In the genomic region with DNA sequence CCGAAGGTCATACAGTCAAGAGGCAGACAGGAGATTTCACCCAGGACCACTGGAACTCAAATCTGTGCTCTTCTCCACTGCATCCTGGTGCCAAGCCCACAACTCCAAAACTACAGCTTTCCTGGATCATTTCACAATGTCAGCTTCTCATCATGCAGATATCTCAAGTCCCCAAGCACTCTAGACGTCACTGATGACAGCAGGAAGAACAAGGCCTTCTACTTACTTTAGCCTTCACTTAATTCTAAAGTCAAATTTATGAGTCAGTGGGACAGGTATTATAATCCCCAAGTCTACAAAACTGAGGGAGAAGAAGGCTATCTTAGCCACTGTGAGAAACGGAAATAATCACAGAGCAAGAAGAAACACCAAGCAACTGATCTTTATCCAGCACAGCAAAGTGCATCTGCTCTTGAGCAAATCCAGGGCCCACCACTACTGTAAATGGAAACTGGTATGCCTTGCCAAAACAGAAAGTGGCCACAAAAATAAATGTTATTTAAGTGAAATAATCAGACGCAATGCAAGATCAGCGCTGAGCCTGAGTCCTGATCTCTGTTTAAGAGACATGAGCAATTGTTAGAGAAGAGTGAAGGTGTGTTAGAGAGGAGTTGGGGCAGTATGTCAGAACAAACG, we compare ENCODE assay signal across 7 cellular contexts. TPM values are rescaled to one million over a fixed set of nuclear protein-coding genes. Genes with fewer than 3 reads are reported as not detected.
DNase-seq lines count a peak whose midpoint lies in the region; ATAC-seq and TF ChIP-seq lines count a peak whose summit lies in the region.

No MANE protein-coding gene starts in this region.

- no peaks in the 10 kb centered on the region; the same call in 1 of the 2 replicates for H3K36me3 ChIP-seq in H7 (replicated peaks; ENCODE audit: control insufficient read depth, insufficient read depth, low read length)
- peaks cover 16 to 21% of the 10 kb centered on the region in 2 experiments for H3K36me3 ChIP-seq in SK-N-SH (replicated peaks in 1 of 2; ENCODE audit: control insufficient read depth in 1 of 2, insufficient read depth in 2 of 2, low read length in 1 of 2)
- peaks cover 0 to 19% (median 5%) of the 10 kb centered on the region in 6 donors for H3K36me3 ChIP-seq in spleen
- H3K36me3 ChIP-seq in mucosa of descending colon (ENCODE audit: low read depth): no peaks in the 10 kb centered on the region

- intact Hi-C loops in spleen (cut with DNase I; ENCODE audit: low total_unique reads) (no loop called here), mucosa of descending colon (cut with DNase I, micrococcal nuclease) (no loop called here)

- ATAC-seq in mucosa of descending colon: no peak

- DNase-seq in H7: no peak
- DNase-seq in SK-N-SH: no peak
- DNase-seq in foreskin fibroblast: no peak
- no peak for DNase-seq in spleen
- DNase-seq in mucosa of descending colon: no peak
- no peak for DNase-seq in NCI-H510A treated with DMSO at 0.1 percent for 48 hours (lab: John Stamatoyannopoulos, UW)
- no peak for DNase-seq in activated CD4-positive, alpha-beta T cell treated with anti-CD3 and anti-CD28 coated beads for 1 hour

- peak overlapping the region in 1 of 2 experiments; percentile 77; a peak in 3 of 4 replicates for H3K27ac ChIP-seq in SK-N-SH (ENCODE audit: low read depth in 2 of 2, low read length in 1 of 2)
- peak overlapping the region in 4 of 8 donors; percentile 67 to 89 (median 86) for H3K27ac ChIP-seq in spleen

- no peak for TF ChIP-seq RAD21 in SK-N-SH (IDR thresholded peaks at IDR 0.05; ENCODE audit: low read length)

- H4K20me1 ChIP-seq in SK-N-SH (ENCODE audit: insufficient read depth): no peaks in the 10 kb centered on the region

- H3K9ac ChIP-seq in SK-N-SH: peak overlapping the region; percentile 73

- TF ChIP-seq POLR2A in spleen (IDR thresholded peaks at IDR 0.05): no peak

- TF ChIP-seq EP300 in SK-N-SH (IDR thresholded peaks at IDR 0.05; ENCODE audit: borderline replicate concordance in 1 of 2, low read depth in 1 of 2, low read length in 1 of 2): no peak

- H3K4me2 ChIP-seq in SK-N-SH: peak overlapping the region; percentile 81

- H2AFZ ChIP-seq in SK-N-SH (ENCODE audit: low read depth): peak overlapping the region; percentile 40; the same call in 1 of the 2 replicates

- POLR2A ChIA-PET in SK-N-SH (lab: Yijun Ruan, JAX): no interaction called here

- peak overlapping the region; percentile 80 for H3K4me3 ChIP-seq in H7 (ENCODE audit: insufficient read depth, low read depth, low read length)
- H3K4me3 ChIP-seq in SK-N-SH (ENCODE audit: low read depth in 2 of 2, low read length in 1 of 2): peak overlapping the region; percentile 80 to 97
- peak overlapping the region; percentile 79 to 98 for H3K4me3 ChIP-seq in foreskin fibroblast (ENCODE audit: low read depth in 1 of 2, low read length in 2 of 2)
- H3K4me3 ChIP-seq in spleen: peak overlapping the region; percentile 61 to 91 (median 82)
- H3K4me3 ChIP-seq in mucosa of descending colon: no peak overlapping the region

- H3K79me2 ChIP-seq in SK-N-SH (ENCODE audit: insufficient read depth): peaks cover 58% of the 10 kb centered on the region

- H3K9me2 ChIP-seq in SK-N-SH: no peaks in the 10 kb centered on the region

- TF ChIP-seq CTCF in SK-N-SH (IDR thresholded peaks at IDR 0.05) (no peak), foreskin fibroblast (IDR thresholded peaks at IDR 0.05; ENCODE audit: low read depth, low read length) (no peak), spleen (IDR thresholded peaks at IDR 0.05 in 8 of 11, conservative IDR thresholded peaks at IDR 0.05 in 3 of 11) (no peak), mucosa of descending colon (IDR thresholded peaks at IDR 0.05) (no peak)

- H3F3A ChIP-seq in SK-N-SH (replicated peaks; ENCODE audit: insufficient read depth): peaks cover 15% of the 10 kb centered on the region

- CTCF ChIA-PET in SK-N-SH (lab: Yijun Ruan, JAX): interaction anchor here (1.3 to 1.5 kb wide), 3 partner anchors 10 to 193 kb away, joined by 4 read pairs; a partner anchor contains a TSS

- H3K27me3 ChIP-seq in H7 (ENCODE audit: control insufficient read depth, insufficient read depth, low read length) (no peaks in the 10 kb centered on the region), SK-N-SH (ENCODE audit: insufficient read depth) (no peaks in the 10 kb centered on the region), spleen (replicated peaks in 1 of 7) (no peaks in the 10 kb centered on the region)

- no peaks in the 10 kb centered on the region for H3K9me3 ChIP-seq in SK-N-SH
- H3K9me3 ChIP-seq in spleen: no peaks in the 10 kb centered on the region
- no peaks in the 10 kb centered on the region for H3K9me3 ChIP-seq in mucosa of descending colon

- 14% methylated on average over 6 of the region's 6 CpGs for WGBS in SK-N-SH (ENCODE audit: low lambda C conversion rate)
- WGBS in spleen, 5 donors: 31 to 39% (median 35%) methylated on average over 6 of the region's 6 CpGs

- peaks cover 11 to 17% of the 10 kb centered on the region in 2 experiments; a peak in 3 of 4 replicates for H3K4me1 ChIP-seq in SK-N-SH (ENCODE audit: control insufficient read depth in 1 of 2, insufficient read depth in 2 of 2, low read depth in 1 of 2, low read length in 1 of 2)
- peaks cover 13 to 46% (median 21%) of the 10 kb centered on the region in 6 donors for H3K4me1 ChIP-seq in spleen
- H3K4me1 ChIP-seq in mucosa of descending colon (ENCODE audit: low read depth): peaks cover 39% of the 10 kb centered on the region

TF ChIP-seq in SK-N-SH, 30 proteins besides CTCF, POLR2A, EP300 and RAD21 (continues in another document):
- TF ChIP-seq TEAD4 (IDR thresholded peaks at IDR 0.05; ENCODE audit: borderline replicate concordance, insufficient read depth): no peak
- TF ChIP-seq TCF12 (IDR thresholded peaks at IDR 0.05): no peak
- TF ChIP-seq FOXJ3 (CRISPR knock-in tag; IDR thresholded peaks at IDR 0.05): no peak
- no peak for TF ChIP-seq ELF1 (IDR thresholded peaks at IDR 0.05)
- no peak for TF ChIP-seq EZH2phosphoT487 (IDR thresholded peaks at IDR 0.05; ENCODE audit: borderline replicate concordance, low read depth)
- TF ChIP-seq SIN3A (IDR thresholded peaks at IDR 0.05; ENCODE audit: borderline replicate concordance, low read depth, low read length): no peak
- no peak for TF ChIP-seq FOXM1 (IDR thresholded peaks at IDR 0.05; ENCODE audit: low read depth)
- TF ChIP-seq, protein P1, sequence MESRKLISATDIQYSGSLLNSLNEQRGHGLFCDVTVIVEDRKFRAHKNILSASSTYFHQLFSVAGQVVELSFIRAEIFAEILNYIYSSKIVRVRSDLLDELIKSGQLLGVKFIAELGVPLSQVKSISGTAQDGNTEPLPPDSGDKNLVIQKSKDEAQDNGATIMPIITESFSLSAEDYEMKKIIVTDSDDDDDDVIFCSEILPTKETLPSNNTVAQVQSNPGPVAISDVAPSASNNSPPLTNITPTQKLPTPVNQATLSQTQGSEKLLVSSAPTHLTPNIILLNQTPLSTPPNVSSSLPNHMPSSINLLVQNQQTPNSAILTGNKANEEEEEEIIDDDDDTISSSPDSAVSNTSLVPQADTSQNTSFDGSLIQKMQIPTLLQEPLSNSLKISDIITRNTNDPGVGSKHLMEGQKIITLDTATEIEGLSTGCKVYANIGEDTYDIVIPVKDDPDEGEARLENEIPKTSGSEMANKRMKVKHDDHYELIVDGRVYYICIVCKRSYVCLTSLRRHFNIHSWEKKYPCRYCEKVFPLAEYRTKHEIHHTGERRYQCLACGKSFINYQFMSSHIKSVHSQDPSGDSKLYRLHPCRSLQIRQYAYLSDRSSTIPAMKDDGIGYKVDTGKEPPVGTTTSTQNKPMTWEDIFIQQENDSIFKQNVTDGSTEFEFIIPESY (IDR thresholded peaks at IDR 0.05; ENCODE audit: borderline replicate concordance, low read depth): no peak
- TF ChIP-seq TAF1 (IDR thresholded peaks at IDR 0.05; ENCODE audit: borderline replicate concordance, low read depth, low read length): no peak
- no peak for TF ChIP-seq SMC3 (IDR thresholded peaks at IDR 0.05; ENCODE audit: low read depth, low read length)
- no peak for TF ChIP-seq RXRA (IDR thresholded peaks at IDR 0.05; ENCODE audit: borderline replicate concordance, low read depth)
- TF ChIP-seq MEF2A (IDR thresholded peaks at IDR 0.05; ENCODE audit: borderline replicate concordance, low read depth): no peak
- TF ChIP-seq, protein P2, sequence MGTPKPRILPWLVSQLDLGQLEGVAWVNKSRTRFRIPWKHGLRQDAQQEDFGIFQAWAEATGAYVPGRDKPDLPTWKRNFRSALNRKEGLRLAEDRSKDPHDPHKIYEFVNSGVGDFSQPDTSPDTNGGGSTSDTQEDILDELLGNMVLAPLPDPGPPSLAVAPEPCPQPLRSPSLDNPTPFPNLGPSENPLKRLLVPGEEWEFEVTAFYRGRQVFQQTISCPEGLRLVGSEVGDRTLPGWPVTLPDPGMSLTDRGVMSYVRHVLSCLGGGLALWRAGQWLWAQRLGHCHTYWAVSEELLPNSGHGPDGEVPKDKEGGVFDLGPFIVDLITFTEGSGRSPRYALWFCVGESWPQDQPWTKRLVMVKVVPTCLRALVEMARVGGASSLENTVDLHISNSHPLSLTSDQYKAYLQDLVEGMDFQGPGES (IDR thresholded peaks at IDR 0.05; ENCODE audit: low read depth, low read length): no peak

RNA-seq across cellular contexts. Expression of a gene that starts 0.9 kb away (rescaled TPM):
- total RNA-seq in H7 (2014; rRNA removed; shearing (Covaris generic)): 18.4 and 21.0 TPM in 2 replicates
- polyA plus RNA-seq in SK-N-SH (2012; rRNA removed): 5.7 and 6.5 TPM in 2 replicates
- polyA plus RNA-seq in SK-N-SH (2012; cell fraction: cytosol; rRNA removed): 5.0 and 6.5 TPM in 2 replicates
- 7.7 and 10.9 TPM in 2 replicates for polyA plus RNA-seq in SK-N-SH (2012; cell fraction: nucleus; rRNA removed)
- 10 to 100 TPM in 6 of 7 donors, 1 to 10 TPM in 1; 6.3 to 20.7 (median 14.9) TPM for total RNA-seq in spleen
- polyA plus RNA-seq in spleen: 1 to 10 TPM; 1.6 to 3.0 (median 2.2) TPM
- 10 to 100 TPM; 10.2 to 16.1 (median 12.5) TPM for total RNA-seq in mucosa of descending colon
